In genomic region chr11:2796091-2796490, GRCh38 we compare ENCODE assay signal across 23 cellular contexts.
DNase-seq lines count a peak whose midpoint lies in the region; FAIRE-seq and TF ChIP-seq lines count a peak whose summit lies in the region.
"Had no signal": no experiment of that assay in that cellular context is flagged by ENCODE, and none has a peak within 500 bp of the region (broad histone marks: within the 10 kb centered on the region; RNA-seq: fewer than 3 reads in every experiment).

No MANE protein-coding gene starts in this region.

- intact Hi-C loops in colonic mucosa (cut with DNase I), result no loop called here
- intact Hi-C loops in kidney (cut with DNase I), result no loop called here
- intact Hi-C loops in posterior vena cava (cut with DNase I), result no loop called here
- intact Hi-C loops in activated T-helper 1 cell treated with anti-CD3 and anti-CD28 coated beads, Interleukin-12 subunit alpha, Interleukin-12 subunit beta, Interleukin-2, Interleukin-4 antibody, amounts not matched to agents 30 ng/mL and 10 ng/mL and 1 ng/mL, durations not matched to agents 14 hours and 24 hours and 36 hours (cut with micrococcal nuclease), result no loop called here

- no peak overlapping the region for H3K4me3 Mint-ChIP-seq in activated T-helper 1 cell treated with anti-CD3 and anti-CD28 coated beads, Interleukin-12 subunit alpha, Interleukin-12 subunit beta, Interleukin-2, Interleukin-4 antibody, amounts not matched to agents 30 ng/mL and 10 ng/mL and 1 ng/mL, durations not matched to agents 14 hours and 24 hours and 36 hours
- H3K4me3 Mint-ChIP-seq: brain, CD14-positive monocyte had no signal

- TF ChIP-seq CTCF in BE2C (IDR thresholded peaks at IDR 0.05; ENCODE audit: low read depth, low read length) (no peak), colonic mucosa (IDR thresholded peaks at IDR 0.05) (no peak), kidney (IDR thresholded peaks at IDR 0.05; ENCODE audit: borderline replicate concordance, extremely low read depth, insufficient read depth) (no peak)

- H3K4me3 ChIP-seq in BE2C (ENCODE audit: low read depth, low read length) (no peak overlapping the region), colonic mucosa (no peak overlapping the region), kidney (ENCODE audit: low read length in 2 of 2) (no peak overlapping the region)
- H3K4me3 ChIP-seq: GM23248, MG63, skin epidermis had no signal

- no peaks in the 10 kb centered on the region for H3K9me3 ChIP-seq in BE2C
- no peaks in the 10 kb centered on the region for H3K9me3 ChIP-seq in colonic mucosa
- H3K9me3 ChIP-seq in kidney (ENCODE audit: control insufficient read depth in 1 of 2, low read length in 2 of 2), result no peaks in the 10 kb centered on the region
- H3K9me3 ChIP-seq: MG63, neutrophil had no signal

- no peaks in the 10 kb centered on the region for H3K4me1 Mint-ChIP-seq in activated T-helper 1 cell treated with anti-CD3 and anti-CD28 coated beads, Interleukin-12 subunit alpha, Interleukin-12 subunit beta, Interleukin-2, Interleukin-4 antibody, amounts not matched to agents 30 ng/mL and 10 ng/mL and 1 ng/mL, durations not matched to agents 14 hours and 24 hours and 36 hours (ENCODE audit: low read depth)

- peaks cover 2% of the 10 kb centered on the region for H3K27me3 Mint-ChIP-seq in activated T-helper 1 cell treated with anti-CD3 and anti-CD28 coated beads, Interleukin-12 subunit alpha, Interleukin-12 subunit beta, Interleukin-2, Interleukin-4 antibody, amounts not matched to agents 30 ng/mL and 10 ng/mL and 1 ng/mL, durations not matched to agents 14 hours and 24 hours and 36 hours (ENCODE audit: insufficient read depth)

- no peaks in the 10 kb centered on the region for H3K9me3 Mint-ChIP-seq in activated T-helper 1 cell treated with anti-CD3 and anti-CD28 coated beads, Interleukin-12 subunit alpha, Interleukin-12 subunit beta, Interleukin-2, Interleukin-4 antibody, amounts not matched to agents 30 ng/mL and 10 ng/mL and 1 ng/mL, durations not matched to agents 14 hours and 24 hours and 36 hours
- H3K9me3 Mint-ChIP-seq: activated naive CD4-positive, alpha-beta T cell treated with anti-CD3 and anti-CD28 coated beads, Interleukin-2, amount 50 U/mL, for 72 hours had no signal

- H3K27ac ChIP-seq in colonic mucosa, result no peak overlapping the region
- H3K27ac ChIP-seq in kidney (ENCODE audit: low read depth in 2 of 2, low read length in 2 of 2), result no peak overlapping the region
- H3K27ac ChIP-seq: GM23248, neutrophil, skin epidermis had no signal

- no peak overlapping the region for H3K27ac Mint-ChIP-seq in activated T-helper 1 cell treated with anti-CD3 and anti-CD28 coated beads, Interleukin-12 subunit alpha, Interleukin-12 subunit beta, Interleukin-2, Interleukin-4 antibody, amounts not matched to agents 30 ng/mL and 10 ng/mL and 1 ng/mL, durations not matched to agents 14 hours and 24 hours and 36 hours

- no peaks in the 10 kb centered on the region for H3K4me1 ChIP-seq in BE2C
- no peaks in the 10 kb centered on the region for H3K4me1 ChIP-seq in colonic mucosa
- H3K4me1 ChIP-seq in kidney (ENCODE audit: control insufficient read depth in 1 of 2, insufficient read depth in 1 of 2, low read depth in 1 of 2, low read length in 2 of 2), result peaks cover 0 to 4% of the 10 kb centered on the region in 2 donors

- no peaks in the 10 kb centered on the region for H3K36me3 Mint-ChIP-seq in activated T-helper 1 cell treated with anti-CD3 and anti-CD28 coated beads, Interleukin-12 subunit alpha, Interleukin-12 subunit beta, Interleukin-2, Interleukin-4 antibody, amounts not matched to agents 30 ng/mL and 10 ng/mL and 1 ng/mL, durations not matched to agents 14 hours and 24 hours and 36 hours (ENCODE audit: low read depth)
- H3K36me3 Mint-ChIP-seq: activated naive CD4-positive, alpha-beta T cell treated with anti-CD3 and anti-CD28 coated beads, Interleukin-2, amount 50 U/mL, for 72 hours; brain had no signal

- H3K9ac ChIP-seq in colonic mucosa (ENCODE audit: low read depth in 2 of 2, low read length in 2 of 2), result no peak overlapping the region
- H3K9ac ChIP-seq in kidney (ENCODE audit: low read length in 2 of 2), result no peak overlapping the region
- H3K9ac ChIP-seq: GM23248 had no signal

- FAIRE-seq in kidney (lab: Jason Lieb, UNC), result no peak
- FAIRE-seq: urothelium cell line had no signal

- H3K36me3 ChIP-seq in BE2C (no peaks in the 10 kb centered on the region), colonic mucosa (no peaks in the 10 kb centered on the region), kidney (ENCODE audit: control insufficient read depth in 1 of 2, insufficient read depth in 2 of 2, low read length in 2 of 2) (no peaks in the 10 kb centered on the region)
- H3K36me3 ChIP-seq: MG63, neutrophil had no signal

- DNase-seq in BE2C (peak; percentile 1), colonic mucosa (peak; percentile 14), kidney (peak; percentile 33), posterior vena cava (ENCODE audit: low spot score) (peak; percentile 67), NCI-H345 treated with DMSO at 0.1 percent for 48 hours (lab: John Stamatoyannopoulos, UW; ENCODE audit: unreplicated experiment) (no peak), putamen (ENCODE audit: low spot score) (no peak)
- no peak for DNase-seq in activated T-helper 1 cell treated with anti-CD3 and anti-CD28 coated beads, Interleukin-12 subunit alpha, Interleukin-12 subunit beta, Interleukin-2, Interleukin-4 antibody, amounts not matched to agents 30 ng/mL and 10 ng/mL and 1 ng/mL, durations not matched to agents 14 hours and 24 hours and 36 hours (ENCODE audit: low spot score)
- DNase-seq in stimulated activated CD4-positive, alpha-beta T cell treated with anti-CD3 and anti-CD28 coated beads, Interleukin-12 subunit alpha, Interleukin-12 subunit beta, amount 100 ng/mL, for 4 hours, result no peak
- DNase-seq: ACHN, cortex of kidney, GM23248, kidney glomerular epithelial cell, MG63, midbrain, NCI-H748 treated with DMSO at 0.1 percent for 48 hours, OCI-M1, SIG-M5 had no signal

- H3K27me3 ChIP-seq in BE2C (no peaks in the 10 kb centered on the region), colonic mucosa (no peaks in the 10 kb centered on the region)
- H3K27me3 ChIP-seq: MG63 had no signal

Comparison
In these comparisons a context has a peak if more than half of its experiments do, and no peak if none do; other contexts are left out.
1. DNase-seq: peak in BE2C (single experiment), colonic mucosa (single experiment), kidney (single experiment) and posterior vena cava (single experiment); none in NCI-H345 treated with DMSO at 0.1 percent for 48 hours (single experiment), activated T-helper 1 cell treated with anti-CD3 and anti-CD28 coated beads, Interleukin-12 subunit alpha, Interleukin-12 subunit beta, Interleukin-2, Interleukin-4 antibody, amounts not matched to agents 30 ng/mL and 10 ng/mL and 1 ng/mL, durations not matched to agents 14 hours and 24 hours and 36 hours (single experiment), stimulated activated CD4-positive, alpha-beta T cell treated with anti-CD3 and anti-CD28 coated beads, Interleukin-12 subunit alpha, Interleukin-12 subunit beta, amount 100 ng/mL, for 4 hours (single experiment) and putamen (single experiment).